22 cellular contexts compared by ENCODE assay signal in the genomic region with DNA sequence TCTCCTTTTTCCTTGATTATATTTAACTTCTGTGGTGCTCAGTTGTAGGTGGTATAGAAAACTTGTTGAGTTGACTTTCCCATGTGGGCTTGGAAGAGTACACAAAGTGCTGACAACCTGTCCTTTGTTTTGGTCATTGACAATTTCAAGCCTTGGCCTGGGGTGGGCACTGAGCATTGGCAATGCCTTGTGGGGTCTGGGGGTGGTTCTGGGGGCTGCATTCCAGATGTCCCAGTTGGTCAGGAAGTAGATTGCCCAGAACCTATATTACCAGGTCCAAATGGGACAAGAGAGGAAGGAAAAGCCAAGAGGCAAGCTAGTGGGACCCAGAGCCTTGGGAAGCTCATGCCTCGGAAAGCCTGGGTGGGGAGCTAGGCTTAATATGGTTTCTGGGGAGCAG.
"Had no signal": no experiment of that assay in that cellular context is flagged by ENCODE, and none has a peak within 500 bp of the region (broad histone marks: within the 10 kb centered on the region; RNA-seq: fewer than 3 reads in every experiment).

No MANE protein-coding gene starts in this region.

- H3K36me3 Mint-ChIP-seq: immature natural killer cell had no signal

- H3K4me3 Mint-ChIP-seq: immature natural killer cell, mesothelial cell of epicardium, naive B cell had no signal

- H3K4me3 ChIP-seq: coronary artery, dorsolateral prefrontal cortex, gastroesophageal sphincter, heart left ventricle, hepatocyte, left lung, lower lobe of right lung, mucosa of descending colon had no signal

- H3K9me3 ChIP-seq: gastroesophageal sphincter, heart left ventricle, left lung, lower lobe of right lung, mucosa of descending colon had no signal

- H3K79me2 ChIP-seq: hepatocyte had no signal

- H3K27me3 ChIP-seq: foreskin keratinocyte, hepatocyte, left lung had no signal

- DNase-seq: dermis blood vessel endothelial cell; dorsolateral prefrontal cortex; effector CD4-positive, alpha-beta T cell; effector memory CD4-positive, alpha-beta T cell; erythroblast; foreskin keratinocyte; heart left ventricle; hypothalamus; immature natural killer cell; left cardiac atrium; left lung; left ventricle myocardium superior; lower lobe of right lung; mesenchymal stem cell; mucosa of descending colon; naive B cell had no signal

- ATAC-seq: esophagus mucosa, foreskin keratinocyte, gastroesophageal sphincter, heart left ventricle, left cardiac atrium, left lung, left ventricle myocardium superior, lower lobe of right lung, mucosa of descending colon had no signal

- H3K4me2 ChIP-seq: hepatocyte had no signal

- H2AFZ ChIP-seq: hepatocyte had no signal

- H3K27ac Mint-ChIP-seq: immature natural killer cell, mesothelial cell of epicardium, naive B cell had no signal

- H3K4me1 ChIP-seq: foreskin keratinocyte, gastroesophageal sphincter, left lung, lower lobe of right lung had no signal

- H3K27ac ChIP-seq: coronary artery, dorsolateral prefrontal cortex, epithelial cell of prostate, foreskin keratinocyte, gastroesophageal sphincter, heart left ventricle, hepatocyte, left lung, lower lobe of right lung had no signal

- H3K36me3 ChIP-seq: gastroesophageal sphincter, heart left ventricle, left lung, lower lobe of right lung had no signal

- H3K4me1 Mint-ChIP-seq: immature natural killer cell, mesothelial cell of epicardium, naive B cell had no signal
